9 cellular contexts compared by ENCODE assay signal in the genomic region with DNA sequence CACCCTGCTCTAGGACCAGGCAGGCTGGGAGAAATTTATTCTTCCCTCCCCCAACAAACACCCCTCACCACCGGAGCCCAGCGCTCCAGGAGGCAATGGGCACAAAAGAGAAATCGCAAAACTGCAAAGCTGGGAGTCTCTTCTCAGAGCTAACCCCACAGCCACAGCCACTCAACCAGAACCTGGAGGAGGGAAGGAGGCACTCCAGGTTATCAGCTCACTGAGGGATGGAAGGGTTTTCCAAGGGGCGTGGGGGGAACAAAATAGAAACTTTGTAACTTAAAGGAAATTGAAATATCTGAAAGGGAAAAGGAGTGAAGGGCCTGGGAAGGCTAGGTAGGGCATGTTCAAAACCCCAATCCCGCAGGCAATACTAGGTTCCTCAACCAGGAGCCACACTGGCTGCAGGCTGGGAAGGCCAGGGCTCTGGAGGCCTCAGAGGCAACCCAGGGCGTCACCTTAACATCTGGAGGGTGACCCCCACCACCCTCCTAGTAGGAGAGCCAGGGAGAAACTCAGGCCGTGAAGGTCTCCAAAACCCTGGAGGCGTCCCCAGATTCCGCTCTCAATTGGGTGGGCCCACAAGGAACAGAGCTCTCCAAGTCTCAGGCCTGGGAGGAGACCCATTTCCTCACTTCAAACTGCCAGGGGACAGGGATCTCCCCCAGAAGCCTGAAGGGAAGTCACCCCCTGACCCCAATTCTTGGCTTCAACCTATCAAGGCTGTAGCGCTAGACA. TPM values are rescaled to one million over a fixed set of nuclear protein-coding genes. Genes with fewer than 3 reads are reported as not detected.
DNase-seq lines count a peak whose midpoint lies in the region; ATAC-seq, FAIRE-seq and TF ChIP-seq lines count a peak whose summit lies in the region.
"Had no signal": no experiment of that assay in that cellular context is flagged by ENCODE, and none has a peak within 500 bp of the region (broad histone marks: within the 10 kb centered on the region; RNA-seq: fewer than 3 reads in every experiment).

No MANE protein-coding gene starts in this region.

- peak overlapping the region in 1 of 2 donors; percentile 74 for H3K27ac ChIP-seq in coronary artery

- no peaks in the 10 kb centered on the region for H3K9me3 Mint-ChIP-seq in nephron

- no peak for ATAC-seq in HG03457 (IDR thresholded peaks at IDR 0.05; ENCODE audit: unreplicated experiment)

- peaks cover 65% of the 10 kb centered on the region for H3K4me1 Mint-ChIP-seq in nephron

- H3K27me3 Mint-ChIP-seq in nephron (ENCODE audit: low read depth), result peaks cover 8% of the 10 kb centered on the region

- peaks cover 16% of the 10 kb centered on the region for H3K36me3 Mint-ChIP-seq in nephron (ENCODE audit: low read depth)

- DNase-seq in AG10803 (ENCODE audit: low read depth) (no peak), HK-2 (ENCODE audit: unreplicated experiment) (peak; percentile 63), coronary artery (ENCODE audit: low spot score) (no peak), HPDE6-E6E7 (ENCODE audit: extremely low spot score) (no peak), GM12891 (ENCODE audit: insufficient read length, low spot score) (no peak)
- DNase-seq in stimulated activated CD4-positive, alpha-beta T cell treated with anti-CD3 and anti-CD28 coated beads, Interleukin-2, amount 100 ng/mL, for 48 hours, result no peak
- DNase-seq: central memory CD4-positive, alpha-beta T cell had no signal

- peak overlapping the region; percentile 81 to 87 (median 84) for H3K4me3 Mint-ChIP-seq in nephron

- peak overlapping the region; percentile 86 to 93 (median 93) for H3K27ac Mint-ChIP-seq in nephron

- no peak for TF ChIP-seq CTCF in AG10803 (conservative IDR thresholded peaks at IDR 0.05; ENCODE audit: low read length)
- no peak for TF ChIP-seq CTCF in coronary artery (IDR thresholded peaks at IDR 0.05)
- no peak for TF ChIP-seq CTCF in nephron (IDR thresholded peaks at IDR 0.05; ENCODE audit: unreplicated experiment in 3 of 3)

- no peak for FAIRE-seq in GM12891 (lab: Jason Lieb, UNC)

- no peak for TF ChIP-seq POLR2A in GM12891 (IDR thresholded peaks at IDR 0.05; ENCODE audit: low read depth, low read length)

- peak overlapping the region; percentile 67 for H3K4me3 ChIP-seq in AG10803 (ENCODE audit: low read length)
- H3K4me3 ChIP-seq in coronary artery, result peak overlapping the region; percentile 87

TF ChIP-seq in GM12891, 5 proteins besides CTCF, POLR2A, EP300 and RAD21:
- TF ChIP-seq POLR2AphosphoS5 (IDR thresholded peaks at IDR 0.05; ENCODE audit: low read depth, low read length) (no peak), SPI1 (IDR thresholded peaks at IDR 0.05; ENCODE audit: low read depth, low read length) (no peak), POU2F2 (IDR thresholded peaks at IDR 0.05; ENCODE audit: low read depth, low read length) (no peak), PAX5 (IDR thresholded peaks at IDR 0.05; ENCODE audit: insufficient read depth, low read length, severe bottlenecking) (no peak), TAF1 (IDR thresholded peaks at IDR 0.05; ENCODE audit: low read depth, low read length) (no peak)
TF ChIP-seq in GM12891: peak in this region for 0.

RNA-seq across cellular contexts. Expression of a gene that starts 3.2 kb away (rescaled TPM):
- 68.9 TPM for polyA plus RNA-seq in GM12891 (2012; ENCODE audit: low read depth, missing spikeins)

RNA-seq across cellular contexts. Expression of a gene that starts 48.7 kb away (rescaled TPM):
- polyA plus RNA-seq in GM12891 (2012; ENCODE audit: low read depth, missing spikeins), result 16.9 TPM
